In genomic region chr4:106551724-106552123, GRCh38 we compare ENCODE assay signal across 19 cellular contexts.
"Had no signal": no experiment of that assay in that cellular context is flagged by ENCODE, and none has a peak within 500 bp of the region (broad histone marks: within the 10 kb centered on the region; RNA-seq: fewer than 3 reads in every experiment).

No MANE protein-coding gene starts in this region.

- DNase-seq: dermis blood vessel endothelial cell; dorsolateral prefrontal cortex; effector CD4-positive, alpha-beta T cell; effector memory CD4-positive, alpha-beta T cell; foreskin keratinocyte; heart right ventricle; hippocampal formation; left cardiac atrium; left lung; left ventricle myocardium superior; lower lobe of right lung; mesenchymal stem cell; mucosa of descending colon; naive B cell; naive thymus-derived CD8-positive, alpha-beta T cell had no signal

- H3K27me3 ChIP-seq: dorsolateral prefrontal cortex, esophagus muscularis mucosa, foreskin keratinocyte, gastroesophageal sphincter, heart right ventricle, left lung had no signal

- H3K4me3 Mint-ChIP-seq: mesothelial cell of epicardium; naive B cell; naive thymus-derived CD8-positive, alpha-beta T cell had no signal

- H3K4me1 ChIP-seq: esophagus muscularis mucosa, foreskin keratinocyte, gastroesophageal sphincter, heart right ventricle, left lung, lower lobe of right lung had no signal

- H3K27ac ChIP-seq: coronary artery, dorsolateral prefrontal cortex, esophagus muscularis mucosa, foreskin keratinocyte, gastroesophageal sphincter, heart right ventricle, left lung, lower lobe of right lung had no signal

- H3K4me3 ChIP-seq: coronary artery, dorsolateral prefrontal cortex, esophagus muscularis mucosa, gastroesophageal sphincter, heart right ventricle, left lung, lower lobe of right lung, mucosa of descending colon had no signal

- H3K4me1 Mint-ChIP-seq: mesothelial cell of epicardium; naive B cell; naive thymus-derived CD8-positive, alpha-beta T cell had no signal

- ATAC-seq: foreskin keratinocyte; gastroesophageal sphincter; heart right ventricle; left cardiac atrium; left lung; left ventricle myocardium superior; lower lobe of right lung; mucosa of descending colon; naive thymus-derived CD8-positive, alpha-beta T cell had no signal

- H3K27me3 Mint-ChIP-seq: naive B cell; naive thymus-derived CD8-positive, alpha-beta T cell had no signal

- H3K9me3 ChIP-seq: esophagus muscularis mucosa, gastroesophageal sphincter, lower lobe of right lung, mucosa of descending colon had no signal

- H3K36me3 Mint-ChIP-seq: mesothelial cell of epicardium; naive B cell; naive thymus-derived CD8-positive, alpha-beta T cell had no signal

- H3K36me3 ChIP-seq: esophagus muscularis mucosa, gastroesophageal sphincter, heart right ventricle, left lung, lower lobe of right lung had no signal

- H3K27ac Mint-ChIP-seq: mesothelial cell of epicardium; naive B cell; naive thymus-derived CD8-positive, alpha-beta T cell had no signal
